11 cellular contexts compared by ENCODE assay signal in the genomic region with DNA sequence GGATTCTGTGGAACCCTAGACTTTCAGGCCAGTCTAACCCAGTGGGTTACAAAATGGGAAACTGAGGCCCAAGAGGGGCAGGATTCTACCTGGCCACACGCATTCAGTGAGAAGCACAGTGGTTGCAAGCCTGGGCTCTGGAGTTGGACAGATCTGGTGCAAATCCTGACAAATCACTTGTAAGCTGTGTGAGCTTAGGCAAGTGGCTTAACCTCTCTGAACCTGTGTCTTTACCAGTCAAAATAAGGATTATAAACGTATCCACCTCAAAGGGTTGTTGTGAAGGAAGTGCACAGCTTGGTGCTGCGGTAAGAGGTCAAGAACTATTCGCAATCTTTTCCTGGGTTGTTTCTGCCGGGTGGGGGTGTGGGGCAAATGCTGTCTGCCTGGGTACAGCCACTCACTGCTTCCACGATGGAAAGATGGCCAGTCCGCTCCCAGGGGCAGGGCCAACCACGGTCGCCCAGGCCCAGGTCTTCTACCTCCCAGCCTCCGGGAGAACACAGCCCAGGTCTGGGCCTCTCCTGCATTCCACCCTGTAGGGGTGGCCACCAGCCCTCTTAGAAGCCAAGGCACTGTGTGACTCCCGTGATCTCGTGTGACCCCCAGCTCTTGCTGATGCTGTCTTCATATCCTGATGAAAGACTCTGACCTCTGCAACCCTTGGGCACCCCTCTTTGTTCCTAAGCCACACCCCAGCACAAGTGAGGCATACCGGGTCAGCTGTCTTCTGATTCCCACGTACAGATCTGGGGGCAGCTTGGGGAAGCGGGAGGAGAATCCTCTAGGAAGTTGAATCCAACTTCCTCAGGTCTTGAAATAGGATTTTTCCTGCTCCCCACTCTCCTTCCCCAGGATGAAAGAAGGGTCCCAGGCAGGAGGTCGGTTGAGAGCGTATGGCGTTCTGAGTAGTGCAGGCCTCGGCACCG. TPM values are rescaled to one million over a fixed set of nuclear protein-coding genes. Genes with fewer than 3 reads are reported as not detected.
DNase-seq lines count a peak whose midpoint lies in the region; ATAC-seq and TF ChIP-seq lines count a peak whose summit lies in the region.
"Had no signal": no experiment of that assay in that cellular context is flagged by ENCODE, and none has a peak within 500 bp of the region (broad histone marks: within the 10 kb centered on the region; RNA-seq: fewer than 3 reads in every experiment).

No MANE protein-coding gene starts in this region.

- peak overlapping the region; percentile 61 for H3K4me3 ChIP-seq in left ventricle myocardium inferior
- H3K4me3 ChIP-seq: left lung had no signal

- H3K36me3 ChIP-seq in left ventricle myocardium inferior = no peaks in the 10 kb centered on the region
- H3K36me3 ChIP-seq: left lung had no signal

- no peak overlapping the region for H3K27ac ChIP-seq in left ventricle myocardium inferior (replicated peaks)
- H3K27ac ChIP-seq: C4-2B, left lung had no signal

- TF ChIP-seq CTCF in left ventricle myocardium inferior (IDR thresholded peaks at IDR 0.05; ENCODE audit: borderline replicate concordance) (no peak), WTC11 (IDR thresholded peaks at IDR 0.05) (no peak), mesothelial cell of epicardium (IDR thresholded peaks at IDR 0.05; ENCODE audit: unreplicated experiment) (no peak), type B pancreatic cell (conservative IDR thresholded peaks at IDR 0.05) (no peak), CD14-positive monocyte (IDR thresholded peaks at IDR 0.05) (no peak)

- in situ Hi-C loops in G401 (cut with HindIII; ENCODE audit: low sequenced_read_pairs) = no loop called here

- H3K4me1 Mint-ChIP-seq in WTC11 = peaks cover 23% of the 10 kb centered on the region
- peaks cover 17% of the 10 kb centered on the region for H3K4me1 Mint-ChIP-seq in mesothelial cell of epicardium
- peaks cover 13% of the 10 kb centered on the region for H3K4me1 Mint-ChIP-seq in type B pancreatic cell (ENCODE audit: unreplicated experiment)
- H3K4me1 Mint-ChIP-seq in CD14-positive monocyte = peaks cover 12% of the 10 kb centered on the region

- intact Hi-C loops in left ventricle myocardium inferior (cut with micrococcal nuclease) (loop anchor here (5.0 kb wide), 1 partner anchor 88 kb away; no protein-coding TSS in a partner anchor), Right ventricle myocardium inferior (cut with DNase I) (no loop called here), CD14-positive monocyte (cut with micrococcal nuclease) (loop anchor here (2.0 kb wide), 2 partner anchors 90 to 132 kb away; no protein-coding TSS in a partner anchor)

- H3K9me3 Mint-ChIP-seq in WTC11 (no peaks in the 10 kb centered on the region), mesothelial cell of epicardium (no peaks in the 10 kb centered on the region), type B pancreatic cell (no peaks in the 10 kb centered on the region), CD14-positive monocyte (peaks cover 0 to 5% (median 2%) of the 10 kb centered on the region in 7 donors)

- no peak for DNase-seq in left ventricle myocardium inferior
- DNase-seq in Right ventricle myocardium inferior (ENCODE audit: missing footprints) = no peak
- peak; percentile 32 for DNase-seq in WTC11 (ENCODE audit: low spot score)
- no peak for DNase-seq in mesothelial cell of epicardium (ENCODE audit: low spot score in 2 of 2, unreplicated experiment in 2 of 2)
- no peak for DNase-seq in type B pancreatic cell (ENCODE audit: extremely low spot score, unreplicated experiment)
- no peak for DNase-seq in G401 (ENCODE audit: low spot score)
- DNase-seq in CD14-positive monocyte (ENCODE audit: low spot score) = no peak
- no peak for DNase-seq in cerebellar nuclear complex (lab: John Stamatoyannopoulos, UW)

- no peaks in the 10 kb centered on the region for H3K36me3 Mint-ChIP-seq in WTC11
- H3K36me3 Mint-ChIP-seq in mesothelial cell of epicardium = no peaks in the 10 kb centered on the region
- peaks cover 4% of the 10 kb centered on the region for H3K36me3 Mint-ChIP-seq in type B pancreatic cell
- H3K36me3 Mint-ChIP-seq in CD14-positive monocyte = peaks cover 0 to 6% of the 10 kb centered on the region in 2 donors

- H3K27me3 Mint-ChIP-seq in WTC11 (ENCODE audit: low read depth) (peaks cover 48% of the 10 kb centered on the region), mesothelial cell of epicardium (ENCODE audit: low read depth) (peaks cover 52% of the 10 kb centered on the region), type B pancreatic cell (peaks cover 54% of the 10 kb centered on the region), CD14-positive monocyte (ENCODE audit: low read depth in 3 of 3) (peaks cover 47 to 51% (median 49%) of the 10 kb centered on the region in 3 donors)

- H3K27ac Mint-ChIP-seq in WTC11 (no peak overlapping the region), mesothelial cell of epicardium (no peak overlapping the region), type B pancreatic cell (peak overlapping the region; percentile 85), CD14-positive monocyte (no peak overlapping the region)

- no peak for ATAC-seq in Right ventricle myocardium inferior
- ATAC-seq in WTC11 = peak; percentile 13

- H3K9me3 ChIP-seq in left ventricle myocardium inferior (replicated peaks) = no peaks in the 10 kb centered on the region
- H3K9me3 ChIP-seq: left lung had no signal

- H3K4me1 ChIP-seq in left ventricle myocardium inferior = peaks cover 24% of the 10 kb centered on the region

- peak overlapping the region; percentile 74 for H3K4me3 Mint-ChIP-seq in WTC11
- H3K4me3 Mint-ChIP-seq in mesothelial cell of epicardium = peak overlapping the region; percentile 71
- peak overlapping the region; percentile 83 for H3K4me3 Mint-ChIP-seq in type B pancreatic cell
- peak overlapping the region in 1 of 2 donors; percentile 82 for H3K4me3 Mint-ChIP-seq in CD14-positive monocyte

- POLR2A ChIA-PET in WTC11 (lab: Charles Lee) = interaction anchor here (1.3 kb wide), 1 partner anchor 21 kb away, joined by 3 read pairs; no protein-coding TSS in a partner anchor

- peaks cover 58% of the 10 kb centered on the region for H3K27me3 ChIP-seq in left ventricle myocardium inferior (ENCODE audit: low read depth)

- CTCF ChIA-PET in WTC11 (lab: Charles Lee) = interaction anchor here (0.6 to 5.0 kb wide), 27 partner anchors 9 to 576 kb away, joined by 3 to 75 read pairs (median 4); partner anchors contain the start of genes CHRNA5, CHRNB4 and IREB2

TF ChIP-seq in WTC11, 78 proteins besides CTCF, POLR2A, EP300 and RAD21:
- no peak for TF ChIP-seq TP53 (CRISPR knock-in tag; IDR thresholded peaks at IDR 0.05)
- 0 out of 2 replicates have a peak, but pooled peaks have one; percentile 1 for TF ChIP-seq ZNF138 (CRISPR knock-in tag; conservative IDR thresholded peaks at IDR 0.05)
- TF ChIP-seq ETV6 (CRISPR knock-in tag; IDR thresholded peaks at IDR 0.05) = 0 out of 2 replicates have a peak, but pooled peaks have one; percentile 41
TF ChIP-seq in WTC11: peak in this region for 2.

RNA-seq across cellular contexts. Expression of gene CHRNA3, which starts 1.5 kb away (rescaled TPM):
- total RNA-seq in left ventricle myocardium inferior (0.25 TPM), Right ventricle myocardium inferior (0.08 TPM), WTC11 (2021) (2.2 to 4.4 TPM (median 3.2 TPM) in 3 replicates), mesothelial cell of epicardium (1.9 to 4.0 TPM (median 2.4 TPM) in 3 replicates), type B pancreatic cell (ENCODE audit: low replicate concordance) (8.4 and 19.2 TPM in 2 replicates)
- total RNA-seq in G401 (2014; rRNA removed; shearing (Covaris generic)) = 0.24 and 0.37 TPM in 2 replicates
- polyA plus RNA-seq in CD14-positive monocyte = not detected
- total RNA-seq: dermis blood vessel endothelial cell had no signal

RNA-seq across cellular contexts. Expression of gene CHRNB4, which starts 21.7 kb away (rescaled TPM):
- total RNA-seq in left ventricle myocardium inferior = not detected
- total RNA-seq in Right ventricle myocardium inferior = not detected
- total RNA-seq in WTC11 (2021) = 3.7 to 10.1 TPM (median 4.0 TPM) in 3 replicates
- total RNA-seq in mesothelial cell of epicardium = 2.2 to 3.2 TPM (median 2.8 TPM) in 3 replicates
- total RNA-seq in type B pancreatic cell (ENCODE audit: low replicate concordance) = 3.8 and 4.6 TPM in 2 replicates
- not detected in 2 replicates for total RNA-seq in G401 (2014; rRNA removed; shearing (Covaris generic))
- polyA plus RNA-seq in CD14-positive monocyte = not detected
- total RNA-seq: dermis blood vessel endothelial cell, left lung had no signal

RNA-seq across cellular contexts. Expression of gene CHRNA5, which starts 54.0 kb away (rescaled TPM):
- total RNA-seq in left ventricle myocardium inferior (2.2 TPM), Right ventricle myocardium inferior (3.7 TPM), WTC11 (2021) (21.0 to 23.3 TPM (median 21.2 TPM) in 3 replicates), mesothelial cell of epicardium (5.1 to 7.6 TPM (median 5.5 TPM) in 3 replicates), type B pancreatic cell (ENCODE audit: low replicate concordance) (2.3 and 11.5 TPM in 2 replicates)
- 16.4 and 33.6 TPM in 2 replicates for total RNA-seq in G401 (2014; rRNA removed; shearing (Covaris generic))
- polyA plus RNA-seq in CD14-positive monocyte = not detected
